In genomic region chr6:136550045-136550329, GRCh38 we compare ENCODE assay signal across 8 cellular contexts. TPM values are rescaled to one million over a fixed set of nuclear protein-coding genes. Genes with fewer than 3 reads are reported as not detected.
DNase-seq lines count a peak whose midpoint lies in the region; ATAC-seq and TF ChIP-seq lines count a peak whose summit lies in the region.

No MANE protein-coding gene starts in this region.

- H3K27ac ChIP-seq in right lobe of liver: peak overlapping the region; percentile 65 to 92 (median 86)
- H3K27ac ChIP-seq in thyroid gland: peak overlapping the region; percentile 78 to 85 (median 83)

- intact Hi-C loops in right lobe of liver (cut with DNase I): no loop called here
- intact Hi-C loops in thyroid gland (cut with DNase I): no loop called here

- no CpG with 5 or more reads among the region's 46 CpGs for WGBS in right lobe of liver (ENCODE audit: insufficient coverage, low coverage, low lambda C conversion rate, missing lambda C conversion rate)
- WGBS in thyroid gland, 2 donors: 10% methylated on average over 2 of the region's 46 CpGs; no CpG with 5 or more reads in 1 of the 2 donors

- no peak for TF ChIP-seq POLR2A in right lobe of liver (IDR thresholded peaks at IDR 0.05)
- no peak for TF ChIP-seq POLR2A in thyroid gland (IDR thresholded peaks at IDR 0.05)

- H3K27me3 ChIP-seq in right lobe of liver (no peaks in the 10 kb centered on the region), thyroid gland (no peaks in the 10 kb centered on the region)

- no peak for TF ChIP-seq CTCF in GM12875 (IDR thresholded peaks at IDR 0.05; ENCODE audit: borderline replicate concordance, insufficient read depth, low read depth, low read length)
- TF ChIP-seq CTCF in cardiac fibroblast (IDR thresholded peaks at IDR 0.05; ENCODE audit: low read depth, low read length): no peak
- no peak for TF ChIP-seq CTCF in right lobe of liver (IDR thresholded peaks at IDR 0.05)
- TF ChIP-seq CTCF in thyroid gland (IDR thresholded peaks at IDR 0.05): no peak

- no peaks in the 10 kb centered on the region for H3K36me3 ChIP-seq in right lobe of liver
- no peaks in the 10 kb centered on the region for H3K36me3 ChIP-seq in thyroid gland

- ATAC-seq in GM21423 (IDR thresholded peaks at IDR 0.05; ENCODE audit: unreplicated experiment) (peak; percentile 47), right lobe of liver (peak; percentile 58 to 77 (median 69))

- H3K4me3 ChIP-seq in GM12875 (ENCODE audit: low read depth, low read length) (peak overlapping the region; percentile 49), cardiac fibroblast (replicated peaks in 1 of 2; ENCODE audit: low read depth in 2 of 2, low read length in 2 of 2) (peak overlapping the region; percentile 55 to 67), right lobe of liver (peak overlapping the region; percentile 74 to 91 (median 75)), thyroid gland (replicated peaks in 1 of 3) (peak overlapping the region; percentile 74 to 90 (median 81))

- H3K9me3 ChIP-seq in right lobe of liver (no peaks in the 10 kb centered on the region), thyroid gland (no peaks in the 10 kb centered on the region)

- peaks cover 0 to 20% (median 8%) of the 10 kb centered on the region in 4 donors for H3K4me1 ChIP-seq in right lobe of liver
- peaks cover 0 to 13% of the 10 kb centered on the region in 2 donors for H3K4me1 ChIP-seq in thyroid gland

- peak; percentile 42 for DNase-seq in HPDE6-E6E7 (ENCODE audit: extremely low spot score)
- no peak for DNase-seq in cardiac fibroblast (ENCODE audit: low read depth in 2 of 2)
- DNase-seq in right lobe of liver: no peak
- no peak for DNase-seq in thyroid gland
- no peak for DNase-seq in stimulated activated naive CD4-positive, alpha-beta T cell (lab: John Stamatoyannopoulos, UW)
- no peak for DNase-seq in stimulated activated CD4-positive, alpha-beta T cell treated with anti-CD3 and anti-CD28 coated beads, Interleukin-2, amount 100 ng/mL, for 24 hours

RNA-seq across cellular contexts. Expression of gene MAP7, which starts 0.2 kb away (rescaled TPM):
- total RNA-seq in right lobe of liver (10 to 100 TPM; 14.8 to 20.9 (median 17.9) TPM), thyroid gland (10 to 100 TPM; 24.5 to 46.0 (median 36.0) TPM)
